8 cellular contexts compared by ENCODE assay signal in the genomic region with DNA sequence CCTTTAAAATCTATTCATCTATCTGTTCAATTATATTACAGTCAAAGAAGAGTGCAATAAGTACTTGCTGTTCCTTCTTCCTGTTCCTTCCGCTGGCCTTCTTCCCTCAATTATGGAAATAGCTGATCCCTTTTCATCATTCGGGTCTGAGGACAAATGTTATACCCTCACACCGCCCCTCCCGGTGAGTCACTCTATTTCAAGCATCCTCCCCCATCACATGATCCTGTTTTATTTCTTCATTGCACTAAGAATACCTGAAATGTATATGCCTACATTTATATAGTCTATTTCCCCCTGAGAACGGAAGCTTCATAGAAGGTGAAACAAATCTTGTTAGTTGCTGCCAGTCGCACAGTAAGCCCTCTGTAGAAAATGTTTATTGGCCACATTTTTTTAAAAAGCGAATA. TPM values are rescaled to one million over a fixed set of nuclear protein-coding genes. Genes with fewer than 3 reads are reported as not detected.
DNase-seq lines count a peak whose midpoint lies in the region; ATAC-seq and TF ChIP-seq lines count a peak whose summit lies in the region.

No MANE protein-coding gene starts in this region.

- peaks cover 16% of the 10 kb centered on the region for H3K4me1 Mint-ChIP-seq in nephron progenitor cell

- H3K36me3 Mint-ChIP-seq in nephron progenitor cell (ENCODE audit: low read depth): no peaks in the 10 kb centered on the region

- H3K27me3 ChIP-seq in left lung (peaks cover 22 to 45% of the 10 kb centered on the region in 2 donors), transverse colon (no peaks in the 10 kb centered on the region)

- H3K27me3 Mint-ChIP-seq in nephron progenitor cell (ENCODE audit: low read depth, poor library complexity): no peaks in the 10 kb centered on the region

- no peaks in the 10 kb centered on the region for H3K36me3 ChIP-seq in left lung
- no peaks in the 10 kb centered on the region for H3K36me3 ChIP-seq in transverse colon

- in situ Hi-C loops in astrocyte of the cerebellum (cut with HindIII; ENCODE audit: low sequenced_read_pairs): no loop called here
- in situ Hi-C loops in transverse colon (cut with MboI; ENCODE audit: low pct_ligation_motif_present in 1 of 4, low pct_unique_long_range_greater_than_20kb in 1 of 4, low sequenced_read_pairs in 3 of 4): loop anchor here in 2 of 4 donors (10.0 to 25.0 kb wide), 2 partner anchors 52 to 104 kb away; no protein-coding TSS in a partner anchor

- peak overlapping the region; percentile 79 for H3K4me3 ChIP-seq in astrocyte of the cerebellum (ENCODE audit: low read depth, low read length)
- peak overlapping the region; percentile 52 to 56 for H3K4me3 ChIP-seq in left lung
- peak overlapping the region; percentile 59 to 75 (median 70) for H3K4me3 ChIP-seq in transverse colon

- no peak overlapping the region for H3K27ac Mint-ChIP-seq in nephron progenitor cell

- 15 to 28% methylated on average over 7 of the region's 7 CpGs for WGBS in transverse colon (ENCODE audit: low coverage in 1 of 2), 2 donors

- ATAC-seq in left lung: no peak

- no peak overlapping the region for H3K4me3 Mint-ChIP-seq in nephron progenitor cell

- H3K27ac ChIP-seq in left lung (peak overlapping the region in 1 of 2 donors; percentile 88), transverse colon (peak overlapping the region; percentile 92 to 96 (median 93))

- TF ChIP-seq CTCF in astrocyte of the cerebellum (IDR thresholded peaks at IDR 0.05; ENCODE audit: low read depth, low read length, missing control alignments): no peak
- no peak for TF ChIP-seq CTCF in left lung (IDR thresholded peaks at IDR 0.05)
- no peak for TF ChIP-seq CTCF in transverse colon (IDR thresholded peaks at IDR 0.05)
- no peak for TF ChIP-seq CTCF in nephron progenitor cell (IDR thresholded peaks at IDR 0.05)

- no peak for TF ChIP-seq EP300 in transverse colon (IDR thresholded peaks at IDR 0.05; ENCODE audit: low read depth)

- DNase-seq in activated T-cell treated with anti-CD3 and anti-CD28 coated beads for 4 hours (peak; percentile 26), NCI-H526 (lab: John Stamatoyannopoulos, UW) (peak; percentile 15 to 50), astrocyte of the cerebellum (ENCODE audit: low read depth) (no peak), left lung (no peak), transverse colon (peak; percentile 63), NCI-H2171 treated with DMSO at 0.1 percent for 48 hours (lab: John Stamatoyannopoulos, UW) (no peak), nephron progenitor cell (no peak)
- DNase-seq in activated T-cell treated with anti-CD3 and anti-CD28 coated beads, Interleukin-2, amount 50 U/mL, for 48 hours: no peak

- intact Hi-C loops in left lung (cut with DNase I) (no loop called here), transverse colon (cut with DNase I; ENCODE audit: low total_unique reads) (loop anchor here (10.0 kb wide), 2 partner anchors 112 to 118 kb away; no protein-coding TSS in a partner anchor)

- no peaks in the 10 kb centered on the region for H3K9me3 Mint-ChIP-seq in nephron progenitor cell

- H3K9me3 ChIP-seq in left lung (no peaks in the 10 kb centered on the region), transverse colon (no peaks in the 10 kb centered on the region)

- TF ChIP-seq POLR2A in transverse colon (IDR thresholded peaks at IDR 0.05): no peak

- H3K4me1 ChIP-seq in left lung (peaks cover 9 to 58% of the 10 kb centered on the region in 2 donors), transverse colon (peaks cover 0 to 71% (median 27%) of the 10 kb centered on the region in 4 donors)

RNA-seq across cellular contexts. Expression of gene SLC38A1, which starts 2.5 kb away (rescaled TPM):
- total RNA-seq in left lung: 10 to 100 TPM; 58.7 to 67.5 TPM
- total RNA-seq in transverse colon: 100 to 1,000 TPM in 3 of 4 donors, 10 to 100 TPM in 1; 36.8 to 139 (median 117) TPM

Comparison
In these comparisons a context has a peak if more than half of its experiments do, and no peak if none do; other contexts are left out.
1. DNase-seq: peak in activated T-cell treated with anti-CD3 and anti-CD28 coated beads for 4 hours (single experiment), NCI-H526 (2 of 2) and transverse colon (single experiment); none in activated T-cell treated with anti-CD3 and anti-CD28 coated beads, Interleukin-2, amount 50 U/mL, for 48 hours (0 of 2), astrocyte of the cerebellum (single experiment), left lung (0 of 2), NCI-H2171 treated with DMSO at 0.1 percent for 48 hours (single experiment) and nephron progenitor cell (single experiment).
2. Peak in every context shown above with its lines, with median percentiles within 50 percentile points of each other: H3K4me3 ChIP-seq.